In the genomic region with DNA sequence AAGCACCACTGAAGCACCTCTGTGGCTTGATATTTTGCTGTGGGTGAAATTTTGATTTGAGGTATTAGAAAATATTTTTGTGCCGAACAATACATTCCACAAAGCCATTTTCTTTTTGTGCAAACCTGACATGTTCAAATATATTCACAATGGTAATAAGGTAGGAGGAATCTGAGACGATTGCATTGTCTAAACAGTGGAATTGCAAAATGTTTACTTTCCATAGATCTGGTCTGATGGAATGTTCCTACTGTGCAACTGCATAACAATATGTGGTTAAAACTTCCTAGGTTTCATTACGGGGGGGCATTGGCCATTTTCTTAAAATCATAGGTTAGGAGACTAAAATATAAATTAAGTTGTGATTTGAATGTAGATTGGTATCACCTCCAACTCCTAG, we compare ENCODE assay signal across 33 cellular contexts.
"Had no signal": no experiment of that assay in that cellular context is flagged by ENCODE, and none has a peak within 500 bp of the region (broad histone marks: within the 10 kb centered on the region; RNA-seq: fewer than 3 reads in every experiment).

No MANE protein-coding gene starts in this region.

- H3K4me1 Mint-ChIP-seq: naive thymus-derived CD4-positive, alpha-beta T cell had no signal

- H3K27ac ChIP-seq: adrenal gland, ascending aorta, cardiac muscle cell, coronary artery, dorsolateral prefrontal cortex, heart right ventricle, tibial nerve, VCaP had no signal

- H3K36me3 ChIP-seq: adrenal gland had no signal

- H3K9me3 ChIP-seq: adrenal gland, ascending aorta, heart right ventricle, tibial nerve had no signal

- H3K4me3 Mint-ChIP-seq: activated naive CD8-positive, alpha-beta T cell; brain; mesothelial cell of epicardium; naive thymus-derived CD4-positive, alpha-beta T cell; neural crest cell; T-helper 1 cell treated with Interleukin-12 subunit alpha and Interleukin-12 subunit beta and Interleukin-4 antibody, amounts not matched to agents 30 μg/mL and 1 μg/mL, for 36 hours had no signal

- H3K27ac Mint-ChIP-seq: activated naive CD8-positive, alpha-beta T cell; brain; mesothelial cell of epicardium; T-helper 1 cell treated with Interleukin-12 subunit alpha and Interleukin-12 subunit beta and Interleukin-4 antibody, amounts not matched to agents 30 μg/mL and 1 μg/mL, for 36 hours had no signal

- H3K4me1 ChIP-seq: adrenal gland, ascending aorta, heart right ventricle, tibial nerve had no signal

- FAIRE-seq: TTC549, urothelium cell line had no signal

- H3K9me3 Mint-ChIP-seq: naive thymus-derived CD4-positive, alpha-beta T cell; T-helper 1 cell treated with Interleukin-12 subunit alpha and Interleukin-12 subunit beta and Interleukin-4 antibody, amounts not matched to agents 30 μg/mL and 1 μg/mL, for 36 hours had no signal

- H3K4me3 ChIP-seq: adrenal gland, ascending aorta, cardiac muscle cell, coronary artery, heart right ventricle, tibial nerve had no signal

- DNase-seq: activated CD4-positive, alpha-beta T cell treated with anti-CD3 and anti-CD28 coated beads for 4 hours; activated CD4-positive, alpha-beta T cell treated with anti-CD3 and anti-CD28 coated beads, Interleukin-2, amount 50 U/mL, for 4 hours; activated effector memory CD4-positive, alpha-beta T cell treated with Interleukin-2 at 50 U/mL for 16 hours; activated naive CD4-positive, alpha-beta T cell treated with Interleukin-2 at 50 U/mL for 16 hours; activated T-cell treated with anti-CD3 and anti-CD28 coated beads for 4 hours; adrenal gland; cerebellar nuclear complex; dorsolateral prefrontal cortex; effector memory CD4-positive, alpha-beta T cell; erythroblast; foreskin fibroblast; heart right ventricle; left ventricle myocardium superior; naive thymus-derived CD4-positive, alpha-beta T cell; occipital lobe; posterior cingulate gyrus; right cardiac atrium; stimulated activated CD4-positive, alpha-beta T cell treated with anti-CD3 and anti-CD28 coated beads, Interleukin-2, amount 100 ng/mL, for 48 hours; stimulated activated naive CD4-positive, alpha-beta T cell treated with Interleukin-2 at 50 U/mL for 16 hours; SW 1271; T-helper 9 cell had no signal

- H3K27me3 Mint-ChIP-seq: activated naive CD8-positive, alpha-beta T cell; brain; naive thymus-derived CD4-positive, alpha-beta T cell had no signal

- H3K27me3 ChIP-seq: adrenal gland, ascending aorta, cardiac muscle cell, dorsolateral prefrontal cortex, heart right ventricle, tibial nerve had no signal
